ENCODE assay signal across 1 cellular context in the genomic region with DNA sequence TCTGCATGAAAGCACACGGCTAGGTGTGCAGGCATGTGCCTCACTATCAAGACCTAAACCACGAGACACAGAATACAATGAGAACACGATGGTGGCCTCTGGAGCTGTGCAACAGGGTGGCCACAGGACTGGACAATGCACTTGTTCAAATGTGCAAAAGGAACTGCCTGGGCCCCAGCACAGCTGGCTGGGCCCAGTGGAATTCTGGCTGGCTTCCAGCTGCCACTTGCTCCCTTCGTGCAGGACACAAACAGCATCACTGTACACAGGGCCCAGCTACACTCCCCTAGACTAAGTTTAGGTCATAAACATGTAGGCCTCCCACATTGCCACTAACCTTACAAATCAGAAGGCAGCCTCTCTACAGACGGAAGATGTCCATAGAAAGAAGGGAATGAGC.
TF ChIP-seq lines count a peak whose summit lies in the region.

No MANE protein-coding gene starts in this region.

TF ChIP-seq in H1, 55 proteins besides CTCF, POLR2A, EP300 and RAD21:
- no peak for TF ChIP-seq CREB1 (IDR thresholded peaks at IDR 0.05)
- TF ChIP-seq JUND (IDR thresholded peaks at IDR 0.05; ENCODE audit: low read length) = no peak
- TF ChIP-seq SIN3A (conservative IDR thresholded peaks at IDR 0.05 in 1 of 2, IDR thresholded peaks at IDR 0.05 in 1 of 2; ENCODE audit: low read depth in 1 of 2, low read length in 2 of 2) = no peak
- no peak for TF ChIP-seq POU5F1 (IDR thresholded peaks at IDR 0.05; ENCODE audit: low read depth, low read length)
- TF ChIP-seq HDAC2 (IDR thresholded peaks at IDR 0.05; ENCODE audit: borderline replicate concordance in 1 of 2, low read depth in 2 of 2, low read length in 2 of 2) = no peak
- TF ChIP-seq, protein P1, sequence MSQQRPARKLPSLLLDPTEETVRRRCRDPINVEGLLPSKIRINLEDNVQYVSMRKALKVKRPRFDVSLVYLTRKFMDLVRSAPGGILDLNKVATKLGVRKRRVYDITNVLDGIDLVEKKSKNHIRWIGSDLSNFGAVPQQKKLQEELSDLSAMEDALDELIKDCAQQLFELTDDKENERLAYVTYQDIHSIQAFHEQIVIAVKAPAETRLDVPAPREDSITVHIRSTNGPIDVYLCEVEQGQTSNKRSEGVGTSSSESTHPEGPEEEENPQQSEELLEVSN (IDR thresholded peaks at IDR 0.05) = no peak
- TF ChIP-seq TAF7 (optimal IDR thresholded peaks at IDR 0.05; ENCODE audit: borderline replicate concordance, low read depth, low read length) = no peak
- no peak for TF ChIP-seq TCF12 (IDR thresholded peaks at IDR 0.05; ENCODE audit: low read depth, low read length)
- TF ChIP-seq KDM5A (IDR thresholded peaks at IDR 0.05; ENCODE audit: low read length) = no peak
- TF ChIP-seq CHD7 (IDR thresholded peaks at IDR 0.05; ENCODE audit: insufficient replicate concordance, low read length) = no peak
- TF ChIP-seq ATF2 (IDR thresholded peaks at IDR 0.05; ENCODE audit: low read length) = no peak
- no peak for TF ChIP-seq EZH2 (IDR thresholded peaks at IDR 0.05; ENCODE audit: low read depth, low read length, severe bottlenecking)
